ENCODE assay signal across 9 cellular contexts in genomic region chr19:5130371-5131030, GRCh38.
DNase-seq lines count a peak whose midpoint lies in the region; ATAC-seq, FAIRE-seq and TF ChIP-seq lines count a peak whose summit lies in the region.
"Had no signal": no experiment of that assay in that cellular context is flagged by ENCODE, and none has a peak within 500 bp of the region (broad histone marks: within the 10 kb centered on the region; RNA-seq: fewer than 3 reads in every experiment).

No MANE protein-coding gene starts in this region.

- H3K9ac ChIP-seq in OCI-LY3 (ENCODE audit: low read length) (peak overlapping the region; percentile 61), astrocyte (ENCODE audit: low read length) (no peak overlapping the region), colonic mucosa (ENCODE audit: low read depth in 2 of 2, low read length in 2 of 2) (no peak overlapping the region)

- H3K27me3 ChIP-seq in A673 (replicated peaks; ENCODE audit: insufficient read depth, low read depth, low read length, poor library complexity): no peaks in the 10 kb centered on the region
- no peaks in the 10 kb centered on the region for H3K27me3 ChIP-seq in OCI-LY3 (ENCODE audit: low read depth, low read length)
- H3K27me3 ChIP-seq in astrocyte (ENCODE audit: insufficient read depth, low read length): no peaks in the 10 kb centered on the region
- no peaks in the 10 kb centered on the region for H3K27me3 ChIP-seq in colonic mucosa
- H3K27me3 ChIP-seq: neutrophil had no signal

- H3K27ac ChIP-seq in A673 (ENCODE audit: low read depth, low read length, poor library complexity, severe bottlenecking) (peak overlapping the region; percentile 75), OCI-LY3 (ENCODE audit: low read length) (peak overlapping the region; percentile 73), astrocyte (ENCODE audit: low read depth, low read length) (no peak overlapping the region), colonic mucosa (no peak overlapping the region), substantia nigra (ENCODE audit: low read depth, low read length, poor library complexity, severe bottlenecking) (no peak overlapping the region)
- H3K27ac ChIP-seq: neutrophil had no signal

- H3K4me1 Mint-ChIP-seq in astrocyte (ENCODE audit: low read depth, unreplicated experiment): peaks cover 7% of the 10 kb centered on the region

- H3K9me3 ChIP-seq in A673 (ENCODE audit: low read depth, low read length, poor library complexity, severe bottlenecking): no peaks in the 10 kb centered on the region
- no peaks in the 10 kb centered on the region for H3K9me3 ChIP-seq in OCI-LY3 (ENCODE audit: insufficient read depth, low read length)
- no peaks in the 10 kb centered on the region for H3K9me3 ChIP-seq in astrocyte (ENCODE audit: insufficient read depth, low read depth, low read length)
- H3K9me3 ChIP-seq in colonic mucosa: no peaks in the 10 kb centered on the region
- H3K9me3 ChIP-seq: neutrophil had no signal

- TF ChIP-seq CTCF in A673 (conservative IDR thresholded peaks at IDR 0.05; ENCODE audit: low read depth, low read length) (no peak), OCI-LY3 (IDR thresholded peaks at IDR 0.05; ENCODE audit: low read depth, low read length) (no peak), astrocyte (IDR thresholded peaks at IDR 0.05; ENCODE audit: insufficient read depth, low read depth, low read length) (no peak), colonic mucosa (IDR thresholded peaks at IDR 0.05) (no peak)

- no peak for DNase-seq in A673 (ENCODE audit: low spot score)
- DNase-seq in astrocyte (ENCODE audit: low read depth): no peak
- DNase-seq in stimulated activated CD8-positive, alpha-beta memory T cell treated with anti-CD3 and anti-CD28 coated beads, Interleukin-7, amount 100 ng/mL, for 4 hours (ENCODE audit: low read depth in 2 of 2): peak; percentile 43 to 70
- DNase-seq in colonic mucosa: no peak
- DNase-seq in substantia nigra (lab: John Stamatoyannopoulos, UW): no peak
- no peak for DNase-seq in OCI-M1 (lab: John Stamatoyannopoulos, UW)

- ATAC-seq in GM21390 (IDR thresholded peaks at IDR 0.05; ENCODE audit: unreplicated experiment): peak; percentile 35

- intact Hi-C loops in A673 (cut with micrococcal nuclease; ENCODE audit: unreplicated experiment) (no loop called here), colonic mucosa (cut with DNase I) (no loop called here)

- CTCF ChIA-PET in A673 (lab: Charles Lee): no interaction called here

- no peaks in the 10 kb centered on the region for H3K27me3 Mint-ChIP-seq in astrocyte (ENCODE audit: low read depth, unreplicated experiment)

- H3K36me3 ChIP-seq in A673 (ENCODE audit: insufficient read depth, low read length, poor library complexity, severe bottlenecking) (peaks cover 8% of the 10 kb centered on the region), OCI-LY3 (replicated peaks; ENCODE audit: low read depth, low read length) (peaks cover 8% of the 10 kb centered on the region), astrocyte (ENCODE audit: insufficient read depth, low read length) (no peaks in the 10 kb centered on the region), colonic mucosa (no peaks in the 10 kb centered on the region)

- H3K4me1 ChIP-seq in A673 (ENCODE audit: insufficient read depth, low read length, poor library complexity, severe bottlenecking): peaks cover 47% of the 10 kb centered on the region
- peaks cover 22% of the 10 kb centered on the region for H3K4me1 ChIP-seq in OCI-LY3 (ENCODE audit: low read length)
- H3K4me1 ChIP-seq in astrocyte (ENCODE audit: insufficient read depth, low read length): peaks cover 23% of the 10 kb centered on the region
- H3K4me1 ChIP-seq in colonic mucosa: no peaks in the 10 kb centered on the region

- H3K36me3 Mint-ChIP-seq in astrocyte (ENCODE audit: low read depth, unreplicated experiment): peaks cover 12% of the 10 kb centered on the region

- H3K4me3 Mint-ChIP-seq in astrocyte (ENCODE audit: unreplicated experiment): peak overlapping the region; percentile 21

- H4K20me1 ChIP-seq in OCI-LY3 (ENCODE audit: insufficient read depth, low read length) (no peaks in the 10 kb centered on the region), astrocyte (ENCODE audit: insufficient read depth, low read length) (peaks cover 10% of the 10 kb centered on the region)

- BruUV-seq in A673 (replicated peaks; lab: Mats Ljungman, UMichigan): no TSS peak

- H3K4me2 ChIP-seq in OCI-LY3 (ENCODE audit: low read length) (peak overlapping the region; percentile 65), astrocyte (ENCODE audit: low read length) (no peak overlapping the region)

- no peak for FAIRE-seq in astrocyte (lab: Jason Lieb, UNC)

- H2AFZ ChIP-seq in OCI-LY3 (ENCODE audit: low read depth, low read length): no peak overlapping the region
- no peak overlapping the region for H2AFZ ChIP-seq in astrocyte (ENCODE audit: low read depth, low read length)

- H3K4me3 ChIP-seq in A673 (ENCODE audit: low read depth, low read length, poor library complexity, severe bottlenecking) (no peak overlapping the region), OCI-LY3 (ENCODE audit: low read length) (peak overlapping the region; percentile 49), astrocyte (ENCODE audit: insufficient read depth, low read depth, low read length) (no peak overlapping the region), colonic mucosa (no peak overlapping the region)

- peak overlapping the region; percentile 77 for H3K27ac Mint-ChIP-seq in astrocyte (ENCODE audit: unreplicated experiment)

- H3K9me3 Mint-ChIP-seq in astrocyte (ENCODE audit: unreplicated experiment): no peaks in the 10 kb centered on the region

- POLR2A ChIA-PET in A673 (lab: Charles Lee; ENCODE audit: low non-redundant PET): no interaction called here

- H3K79me2 ChIP-seq in OCI-LY3 (ENCODE audit: low read length) (no peaks in the 10 kb centered on the region), astrocyte (ENCODE audit: insufficient read depth, low read length) (no peaks in the 10 kb centered on the region)

Comparison
In these comparisons a context has a peak if more than half of its experiments do, and no peak if none do; other contexts are left out.
1. DNase-seq: peak in stimulated activated CD8-positive, alpha-beta memory T cell treated with anti-CD3 and anti-CD28 coated beads, Interleukin-7, amount 100 ng/mL, for 4 hours (2 of 2); none in A673 (single experiment), astrocyte (single experiment), colonic mucosa (single experiment), substantia nigra (0 of 49) and OCI-M1 (single experiment).
2. H3K27ac ChIP-seq: peak in A673 (single experiment) and OCI-LY3 (single experiment); none in astrocyte (single experiment), colonic mucosa (single experiment) and substantia nigra (single experiment).